Comparison of ENCODE assay signal across 1 cellular context in genomic region chr19:58470837-58471543, GRCh38.
A peak's percentile ranks its signal among the peaks of the same experiment; 100 is the strongest.
TF ChIP-seq lines count a peak whose summit lies in the region.

No MANE protein-coding gene starts in this region.

TF ChIP-seq in HepG2, 621 proteins besides CTCF, POLR2A, EP300 and RAD21:
- TF ChIP-seq RBFOX2 (IDR thresholded peaks at IDR 0.05; ENCODE audit: low read depth, low read length) (peak; percentile 25; the same call in 1 of the 2 replicates), AGO1 (IDR thresholded peaks at IDR 0.05; ENCODE audit: low read depth, low read length, poor library complexity, severe bottlenecking) (peak; percentile 57)
